In the genomic region with DNA sequence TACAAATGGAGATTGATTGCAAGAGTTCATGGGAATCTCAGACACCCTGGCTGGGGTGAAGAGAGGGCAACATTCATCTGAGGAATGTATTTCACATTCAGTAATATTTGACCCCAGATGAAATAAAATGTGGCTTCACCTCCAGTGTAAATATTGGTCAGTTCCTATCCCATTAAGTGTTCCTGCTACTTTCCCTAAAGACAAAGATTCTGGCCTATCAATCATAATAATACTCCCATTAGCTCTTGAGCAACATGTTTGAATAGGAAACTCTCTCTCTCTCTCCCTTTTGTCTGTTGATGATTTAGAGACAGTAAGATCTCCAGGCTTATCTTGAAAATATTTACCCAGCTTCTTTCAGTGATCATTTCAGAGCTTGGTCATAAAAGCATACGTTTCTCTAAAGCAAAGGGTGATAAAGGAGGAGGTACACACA, we compare ENCODE assay signal across 27 cellular contexts.
DNase-seq lines count a peak whose midpoint lies in the region; ATAC-seq and TF ChIP-seq lines count a peak whose summit lies in the region.
"Had no signal": no experiment of that assay in that cellular context is flagged by ENCODE, and none has a peak within 500 bp of the region (broad histone marks: within the 10 kb centered on the region; RNA-seq: fewer than 3 reads in every experiment).

No MANE protein-coding gene starts in this region.

- DNase-seq in Caco-2 (peak; percentile 72), HEK293T (ENCODE audit: extremely low spot score) (no peak), SHP77 treated with DMSO at 0.1 percent for 48 hours (lab: John Stamatoyannopoulos, UW) (peak; percentile 56), COR-L47 (lab: John Stamatoyannopoulos, UW) (no peak)
- DNase-seq: activated CD4-positive, alpha-beta T cell treated with anti-CD3 and anti-CD28 coated beads for 48 hours; activated T-cell treated with anti-CD3 and anti-CD28 coated beads, Interleukin-2, amount 50 U/mL, for 48 hours; CD8-positive, alpha-beta T cell; cerebellar nuclear complex; DMS79; GDM1; NCI-H2171 treated with DMSO at 0.1 percent for 48 hours; NCI-H524 treated with DMSO at 0.1 percent for 48 hours; right lobe of liver; RPMI8226; stimulated activated naive CD4-positive, alpha-beta T cell treated with Interleukin-2 at 50 U/mL for 16 hours; T-helper 2 cell; testis had no signal

- H3K27ac Mint-ChIP-seq in Caco-2 (ENCODE audit: unreplicated experiment) = no peak overlapping the region
- H3K27ac Mint-ChIP-seq in nephron = peak overlapping the region in 2 of 3 experiments; percentile 7 to 18
- H3K27ac Mint-ChIP-seq: B cell; brain; CD8-positive, alpha-beta T cell; memory B cell had no signal

- H3K4me3 Mint-ChIP-seq in Caco-2 (ENCODE audit: unreplicated experiment) (no peak overlapping the region), nephron (no peak overlapping the region)
- H3K4me3 Mint-ChIP-seq: B cell; brain; CD8-positive, alpha-beta T cell; memory B cell had no signal

- BruUV-seq in Caco-2 (replicated peaks; lab: Mats Ljungman, UMichigan) = no TSS peak

- no peaks in the 10 kb centered on the region for H3K36me3 ChIP-seq in Caco-2 (ENCODE audit: control insufficient read depth, insufficient read depth, low read length)
- H3K36me3 ChIP-seq: gastroesophageal sphincter, right lobe of liver had no signal

- TF ChIP-seq CTCF in Caco-2 (IDR thresholded peaks at IDR 0.05; ENCODE audit: insufficient read depth in 1 of 2, low read depth in 1 of 2, low read length in 1 of 2, severe bottlenecking in 1 of 2, unreplicated experiment in 1 of 2) (no peak), nephron (IDR thresholded peaks at IDR 0.05; ENCODE audit: unreplicated experiment in 3 of 3) (no peak)

- no peak overlapping the region for H3K4me3 ChIP-seq in Caco-2 (ENCODE audit: low read depth, low read length)
- H3K4me3 ChIP-seq: gastroesophageal sphincter, right lobe of liver, SK-N-MC, testis had no signal

- H3K27me3 Mint-ChIP-seq in Caco-2 (ENCODE audit: insufficient read depth, unreplicated experiment) (no peaks in the 10 kb centered on the region), nephron (ENCODE audit: low read depth) (no peaks in the 10 kb centered on the region)
- H3K27me3 Mint-ChIP-seq: B cell had no signal

- no peak for ATAC-seq in HG03520 (IDR thresholded peaks at IDR 0.05; ENCODE audit: unreplicated experiment)
- ATAC-seq in HG02798 (IDR thresholded peaks at IDR 0.05; ENCODE audit: poor library complexity, unreplicated experiment) = no peak
- ATAC-seq in HG03139 (IDR thresholded peaks at IDR 0.05; ENCODE audit: unreplicated experiment) = no peak
- ATAC-seq: CD8-positive, alpha-beta T cell; gastroesophageal sphincter; left lobe of liver; right lobe of liver had no signal

- no peaks in the 10 kb centered on the region for H3K27me3 ChIP-seq in Caco-2 (replicated peaks; ENCODE audit: control insufficient read depth, insufficient read depth, low read length)
- H3K27me3 ChIP-seq: gastroesophageal sphincter, testis had no signal

- H3K9me3 ChIP-seq in Caco-2 = no peaks in the 10 kb centered on the region
- H3K9me3 ChIP-seq: gastroesophageal sphincter, right lobe of liver, testis had no signal

- H3K36me3 Mint-ChIP-seq in Caco-2 (ENCODE audit: insufficient read depth, unreplicated experiment) (no peaks in the 10 kb centered on the region), nephron (ENCODE audit: low read depth) (no peaks in the 10 kb centered on the region)
- H3K36me3 Mint-ChIP-seq: brain; CD8-positive, alpha-beta T cell; memory B cell had no signal

- H3K9me3 Mint-ChIP-seq in Caco-2 (ENCODE audit: unreplicated experiment) (peaks cover 39% of the 10 kb centered on the region), nephron (peaks cover 12% of the 10 kb centered on the region)

- H3K4me1 ChIP-seq in Caco-2 = peaks cover 23% of the 10 kb centered on the region
- H3K4me1 ChIP-seq: gastroesophageal sphincter, right lobe of liver, testis had no signal

- H3K4me1 Mint-ChIP-seq in Caco-2 (ENCODE audit: low read depth, unreplicated experiment) = peaks cover 22% of the 10 kb centered on the region
- peaks cover 21% of the 10 kb centered on the region for H3K4me1 Mint-ChIP-seq in nephron
- H3K4me1 Mint-ChIP-seq: B cell, brain, memory B cell had no signal

- POLR2A ChIA-PET in Caco-2 (lab: Charles Lee) = no interaction called here
- POLR2A ChIA-PET in HEK293T (lab: Yijun Ruan, JAX) = no interaction called here

- CTCF ChIA-PET in Caco-2 (lab: Charles Lee) (no interaction called here), HEK293T (lab: Yijun Ruan, JAX) (no interaction called here)

- intact Hi-C loops in Caco-2 (cut with micrococcal nuclease; ENCODE audit: unreplicated experiment) = loop anchor here (1.0 to 5.0 kb wide), 4 partner anchors 58 to 281 kb away; a partner anchor contains a TSS

TF ChIP-seq in HEK293T, 16 proteins besides CTCF, POLR2A, EP300 and RAD21:
- TF ChIP-seq, protein P1, sequence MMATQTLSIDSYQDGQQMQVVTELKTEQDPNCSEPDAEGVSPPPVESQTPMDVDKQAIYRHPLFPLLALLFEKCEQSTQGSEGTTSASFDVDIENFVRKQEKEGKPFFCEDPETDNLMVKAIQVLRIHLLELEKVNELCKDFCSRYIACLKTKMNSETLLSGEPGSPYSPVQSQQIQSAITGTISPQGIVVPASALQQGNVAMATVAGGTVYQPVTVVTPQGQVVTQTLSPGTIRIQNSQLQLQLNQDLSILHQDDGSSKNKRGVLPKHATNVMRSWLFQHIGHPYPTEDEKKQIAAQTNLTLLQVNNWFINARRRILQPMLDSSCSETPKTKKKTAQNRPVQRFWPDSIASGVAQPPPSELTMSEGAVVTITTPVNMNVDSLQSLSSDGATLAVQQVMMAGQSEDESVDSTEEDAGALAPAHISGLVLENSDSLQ (IDR thresholded peaks at IDR 0.05) = peak; percentile 21; the same call in 1 of the 2 replicates
- no peak for TF ChIP-seq SUZ12 (IDR thresholded peaks at IDR 0.05)

Comparison
In these comparisons a context has a peak if more than half of its experiments do, and no peak if none do; other contexts are left out.
1. DNase-seq: peak in Caco-2 (2 of 2) and SHP77 treated with DMSO at 0.1 percent for 48 hours (single experiment); none in HEK293T (single experiment) and COR-L47 (single experiment).